In genomic region chr2:20350753-20351554, GRCh38 we compare ENCODE assay signal across 8 cellular contexts. TPM values are rescaled to one million over a fixed set of nuclear protein-coding genes. Genes with fewer than 3 reads are reported as not detected.
DNase-seq lines count a peak whose midpoint lies in the region; ATAC-seq and TF ChIP-seq lines count a peak whose summit lies in the region.

TSS of gene PUM2 (minus strand) at chr2:20350844. CDS start at chr2:20327360, 23,484 bp downstream.

- DNase-seq in COLO668 (lab: John Stamatoyannopoulos, UW; ENCODE audit: unreplicated experiment), result peak; percentile 98
- DNase-seq in HT-29 (ENCODE audit: low spot score), result peak; percentile 95
- DNase-seq in NK-92 treated with Interleukin-12 subunit alpha and Interleukin-12 subunit beta, amount 100 ng/mL, for 24 hours (lab: John Stamatoyannopoulos, UW), result peak; percentile 85
- DNase-seq in activated CD8-positive, alpha-beta memory T cell treated with anti-CD3 and anti-CD28 coated beads for 24 hours, result peak; percentile 94
- DNase-seq in effector CD4-positive, alpha-beta T cell, result peak; percentile 89
- DNase-seq in lung (ENCODE audit: low spot score), result peak; percentile 92
- DNase-seq in stimulated activated CD4-positive, alpha-beta T cell treated with anti-CD3 and anti-CD28 coated beads, TNF-alpha, amount 100 ng/mL, for 24 hours (ENCODE audit: low read depth in 3 of 3), result peak; percentile 87 to 92 (median 92)

- H3K27ac ChIP-seq in lung (ENCODE audit: low read depth in 1 of 2, low read length in 1 of 2), result peak within 1 kb of the TSS; percentile 93 to 99

- ATAC-seq in GM21360 (IDR thresholded peaks at IDR 0.05; ENCODE audit: unreplicated experiment) (peak; percentile 79), lung (ENCODE audit: insufficient read depth, low FRiP score) (peak; percentile 97)

- no peaks in the 10 kb centered on the region for H3K36me3 ChIP-seq in lung (ENCODE audit: control insufficient read depth in 2 of 2, insufficient read depth in 2 of 2, low read length in 2 of 2)

- peak within 1 kb of the TSS; percentile 99 for H3K4me3 ChIP-seq in lung

- H3K4me1 ChIP-seq in lung (ENCODE audit: control insufficient read depth in 2 of 2, insufficient read depth in 2 of 2, low read length in 2 of 2), result peaks cover 10 to 16% of the 10 kb centered on the region in 2 donors

- TF ChIP-seq CTCF in lung (IDR thresholded peaks at IDR 0.05; ENCODE audit: control extremely low read depth, extremely low read depth), result no peak

- no peaks in the 10 kb centered on the region for H3K27me3 ChIP-seq in lung (ENCODE audit: control insufficient read depth, insufficient read depth)

- WGBS in lung, 2 donors, result 0 to 1% methylated on average over 44 to 67 of the region's 70 CpGs

- no peaks in the 10 kb centered on the region for H3K9me3 ChIP-seq in lung (ENCODE audit: control insufficient read depth in 2 of 2, insufficient read depth in 1 of 2, low read length in 1 of 2)

RNA-seq across cellular contexts. Expression of gene PUM2, which starts in this region (rescaled TPM):
- 20.2 and 23.1 TPM in 2 replicates for total RNA-seq in HT-29 (2014; rRNA removed; shearing (Covaris generic))
- total RNA-seq in lung, result 100 to 1,000 TPM in 1 of 2 donors, 10 to 100 TPM in 1; 72.5 to 145 TPM
- 10 to 100 TPM; 27.4 to 29.5 TPM for polyA plus RNA-seq in lung

Comparison
In these comparisons a context has a peak if more than half of its experiments do, and no peak if none do; other contexts are left out.
1. Peak in every context shown above with its lines: DNase-seq, ATAC-seq, H3K4me3 ChIP-seq and H3K27ac ChIP-seq.